ENCODE assay signal across 14 cellular contexts in genomic region chr2:70525032-70525431, GRCh38. TPM values are rescaled to one million over a fixed set of nuclear protein-coding genes. Genes with fewer than 3 reads are reported as not detected.
DNase-seq lines count a peak whose midpoint lies in the region; ATAC-seq, FAIRE-seq and TF ChIP-seq lines count a peak whose summit lies in the region.
"Had no signal": no experiment of that assay in that cellular context is flagged by ENCODE, and none has a peak within 500 bp of the region (broad histone marks: within the 10 kb centered on the region; RNA-seq: fewer than 3 reads in every experiment).

No MANE protein-coding gene starts in this region.

- no peaks in the 10 kb centered on the region for H3K27me3 ChIP-seq in PC-3 (ENCODE audit: low read length)
- no peaks in the 10 kb centered on the region for H3K27me3 ChIP-seq in gastrocnemius medialis

- no peak overlapping the region for H2AFZ ChIP-seq in PC-3 (ENCODE audit: low read length)

- peak overlapping the region; percentile 83 for H3K4me2 ChIP-seq in PC-3 (ENCODE audit: low read length)

- H3K27ac ChIP-seq in PC-3 (ENCODE audit: low read length) = peak overlapping the region; percentile 99
- peak overlapping the region in 19 of 21 experiments; percentile 54 to 84 (median 78) for H3K27ac ChIP-seq in skin epidermis
- H3K27ac ChIP-seq in gastrocnemius medialis = no peak overlapping the region

- H3K4me3 ChIP-seq in PC-3 (ENCODE audit: low read length) = peak overlapping the region; percentile 55
- no peak overlapping the region for H3K4me3 ChIP-seq in skin epidermis
- no peak overlapping the region for H3K4me3 ChIP-seq in gastrocnemius medialis
- H3K4me3 ChIP-seq: K562 had no signal

- H3K36me3 ChIP-seq in PC-3 (ENCODE audit: low read depth, low read length) = 0 out of 2 replicates have a peak, but pooled peaks cover 6% of the 10 kb centered on the region
- no peaks in the 10 kb centered on the region for H3K36me3 ChIP-seq in gastrocnemius medialis

- no TSS peak for BruUV-seq in PC-3 (replicated peaks; lab: Mats Ljungman, UMichigan)

- H3K9me3 ChIP-seq in PC-3 (ENCODE audit: low read length) (no peaks in the 10 kb centered on the region), gastrocnemius medialis (no peaks in the 10 kb centered on the region)

- no peaks in the 10 kb centered on the region for H3K9me3 Mint-ChIP-seq in activated T-cell treated with anti-CD3 and anti-CD28 coated beads, Interleukin-2, amount 50 U/mL, for 24 hours

- TF ChIP-seq CTCF in PC-3 (conservative IDR thresholded peaks at IDR 0.05; ENCODE audit: low read depth, low read length) = no peak
- TF ChIP-seq CTCF in gastrocnemius medialis (IDR thresholded peaks at IDR 0.05 in 4 of 5, conservative IDR thresholded peaks at IDR 0.05 in 1 of 5) = no peak

- in situ Hi-C loops in gastrocnemius medialis (cut with MboI; ENCODE audit: low sequenced_read_pairs in 4 of 4) = no loop called here

- H3K27ac Mint-ChIP-seq in activated T-cell treated with anti-CD3 and anti-CD28 coated beads, Interleukin-2, amount 50 U/mL, for 24 hours = no peak overlapping the region
- H3K27ac Mint-ChIP-seq: activated CD8-positive, alpha-beta memory T cell treated with anti-CD3 and anti-CD28 coated beads, Interleukin-2, amount 10 ng/mL, durations not matched to agents 7 days and 5 days had no signal

- peak; percentile 96 for FAIRE-seq in H54 (lab: Jason Lieb, UNC)
- FAIRE-seq: endometrium, K562 had no signal

- peaks cover 88% of the 10 kb centered on the region for H3K79me2 ChIP-seq in PC-3 (ENCODE audit: low read length)

- H4K20me1 ChIP-seq in PC-3 (ENCODE audit: low read length) = no peaks in the 10 kb centered on the region

- H3K4me1 ChIP-seq in PC-3 (ENCODE audit: insufficient read depth, low read length) (peaks cover 67% of the 10 kb centered on the region), gastrocnemius medialis (no peaks in the 10 kb centered on the region)

- ATAC-seq in PC-3 (peak; percentile 71), esophagus mucosa (peak; percentile 80), gastrocnemius medialis (no peak), left lobe of liver (no peak)
- ATAC-seq: K562 had no signal

- POLR2A ChIA-PET in PC-3 (lab: Charles Lee; ENCODE audit: unreplicated experiment) = interaction anchor here (0.6 to 1.1 kb wide), 3 partner anchors 27 to 232 kb away, joined by 3 read pairs; partner anchors contain the start of gene TGFA

- TF ChIP-seq POLR2A in H54 (IDR thresholded peaks at IDR 0.05; ENCODE audit: low read depth, low read length) = no peak
- TF ChIP-seq POLR2A in gastrocnemius medialis (IDR thresholded peaks at IDR 0.05) = no peak

- H3K9ac ChIP-seq in PC-3 (ENCODE audit: low read length) = peak overlapping the region; percentile 93

- CTCF ChIA-PET in PC-3 (lab: Charles Lee) = interaction anchor here (1.1 kb wide), 1 partner anchor 221 kb away, joined by 5 read pairs; no protein-coding TSS in a partner anchor

- no peaks in the 10 kb centered on the region for H3K36me3 Mint-ChIP-seq in activated T-cell treated with anti-CD3 and anti-CD28 coated beads, Interleukin-2, amount 50 U/mL, for 24 hours (ENCODE audit: low read depth)
- H3K36me3 Mint-ChIP-seq: activated CD8-positive, alpha-beta memory T cell treated with anti-CD3 and anti-CD28 coated beads, Interleukin-2, amount 10 ng/mL, durations not matched to agents 7 days and 5 days had no signal

- no peaks in the 10 kb centered on the region for H3K9me2 ChIP-seq in PC-3 (replicated peaks; ENCODE audit: low read length)

- intact Hi-C loops in PC-3 (cut with micrococcal nuclease) (loop anchor here (2.0 kb wide), 1 partner anchor 16 kb away; no protein-coding TSS in a partner anchor), gastrocnemius medialis (cut with DNase I; ENCODE audit: low total_unique reads) (no loop called here)

- H3K4me1 Mint-ChIP-seq in activated T-cell treated with anti-CD3 and anti-CD28 coated beads, Interleukin-2, amount 50 U/mL, for 24 hours (ENCODE audit: low read depth) = peaks cover 20% of the 10 kb centered on the region

- H3F3A ChIP-seq in PC-3 (ENCODE audit: low read length, unreplicated experiment) = peaks cover 9% of the 10 kb centered on the region

- H3K4me3 Mint-ChIP-seq in activated T-cell treated with anti-CD3 and anti-CD28 coated beads, Interleukin-2, amount 50 U/mL, for 24 hours = no peak overlapping the region
- H3K4me3 Mint-ChIP-seq: activated CD8-positive, alpha-beta memory T cell treated with anti-CD3 and anti-CD28 coated beads, Interleukin-2, amount 10 ng/mL, durations not matched to agents 7 days and 5 days had no signal

- DNase-seq in H54 (ENCODE audit: insufficient read length, low spot score) = peak; percentile 77
- peak; percentile 99 for DNase-seq in PC-3
- no peak for DNase-seq in NCI-H2107 treated with DMSO at 0.1 percent for 48 hours (lab: John Stamatoyannopoulos, UW; ENCODE audit: unreplicated experiment)
- no peak for DNase-seq in gastrocnemius medialis
- no peak for DNase-seq in activated T-cell treated with anti-CD3 and anti-CD28 coated beads, Interleukin-2, amount 50 U/mL, for 24 hours
- no peak for DNase-seq in left lobe of liver (ENCODE audit: low spot score)
- DNase-seq: activated CD8-positive, alpha-beta memory T cell treated with anti-CD3 and anti-CD28 coated beads, Interleukin-2, amount 10 ng/mL, durations not matched to agents 7 days and 5 days; DMS153; NCI-H2227 treated with DMSO at 0.1 percent for 48 hours; SW 1271 had no signal

- no peaks in the 10 kb centered on the region for H3K27me3 Mint-ChIP-seq in activated T-cell treated with anti-CD3 and anti-CD28 coated beads, Interleukin-2, amount 50 U/mL, for 24 hours

RNA-seq across cellular contexts. Expression of gene TGFA, which starts 28.6 kb away (rescaled TPM):
- total RNA-seq in PC-3 (2014; rRNA removed) (45.0 and 54.7 TPM in 2 replicates), esophagus mucosa (42.6 TPM), gastrocnemius medialis (under 1 TPM in 3 of 4 donors, not detected in 1; 0.05 to 0.26 (median 0.18) TPM), left lobe of liver (5.0 TPM)
- total RNA-seq: activated CD8-positive, alpha-beta memory T cell treated with anti-CD3 and anti-CD28 coated beads, Interleukin-2, amount 10 ng/mL, durations not matched to agents 7 days and 5 days; K562 had no signal

Comparison
In these comparisons a context has a peak if more than half of its experiments do, and no peak if none do; other contexts are left out.
1. DNase-seq: peak in H54 (single experiment) and PC-3 (single experiment); none in NCI-H2107 treated with DMSO at 0.1 percent for 48 hours (single experiment), gastrocnemius medialis (0 of 2), activated T-cell treated with anti-CD3 and anti-CD28 coated beads, Interleukin-2, amount 50 U/mL, for 24 hours (single experiment) and left lobe of liver (single experiment).
2. ATAC-seq: peak in PC-3 (single experiment) and esophagus mucosa (single experiment); none in gastrocnemius medialis (0 of 2) and left lobe of liver (single experiment).
3. H3K27ac ChIP-seq: peak in PC-3 (single experiment) and skin epidermis (19 of 21); none in gastrocnemius medialis (0 of 4).